ENCODE assay signal across 2 cellular contexts in the genomic region with DNA sequence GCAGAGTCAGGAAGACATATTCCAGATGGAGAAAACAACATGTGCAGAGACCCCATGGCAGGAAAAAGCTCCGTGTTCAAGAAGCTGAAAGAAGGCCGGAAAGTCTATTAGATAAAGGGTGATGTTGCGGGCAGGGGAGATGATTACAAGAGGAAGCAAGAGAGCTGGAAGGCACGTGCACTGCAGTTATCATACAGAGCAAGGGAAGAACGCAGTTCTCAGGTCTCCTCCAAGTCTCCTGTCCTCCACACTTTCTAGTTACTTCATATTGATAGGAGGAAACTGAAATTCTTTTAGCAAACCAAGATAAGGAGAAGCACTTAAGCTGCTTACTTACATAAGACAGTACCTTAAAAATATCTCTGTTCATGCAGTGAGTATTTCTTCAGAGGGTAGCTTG.
"Had no signal": no experiment of that assay in that cellular context is flagged by ENCODE, and none has a peak within 500 bp of the region (broad histone marks: within the 10 kb centered on the region; RNA-seq: fewer than 3 reads in every experiment).

No MANE protein-coding gene starts in this region.

- H3K27me3 Mint-ChIP-seq: natural killer cell treated with Interleukin-12 subunit alpha and Interleukin-12 subunit beta and Interleukin-15 and Interleukin-18, amount 100 ng/mL, for 72 hours had no signal

- H3K36me3 Mint-ChIP-seq: natural killer cell treated with Interleukin-12 subunit alpha and Interleukin-12 subunit beta and Interleukin-15 and Interleukin-18, amount 100 ng/mL, for 72 hours; neural progenitor cell had no signal

- H3K4me3 Mint-ChIP-seq: natural killer cell treated with Interleukin-12 subunit alpha and Interleukin-12 subunit beta and Interleukin-15 and Interleukin-18, amount 100 ng/mL, for 72 hours; neural progenitor cell had no signal

- H3K27ac Mint-ChIP-seq: natural killer cell treated with Interleukin-12 subunit alpha and Interleukin-12 subunit beta and Interleukin-15 and Interleukin-18, amount 100 ng/mL, for 72 hours; neural progenitor cell had no signal

- H3K9me3 Mint-ChIP-seq: natural killer cell treated with Interleukin-12 subunit alpha and Interleukin-12 subunit beta and Interleukin-15 and Interleukin-18, amount 100 ng/mL, for 72 hours; neural progenitor cell had no signal

- H3K4me1 Mint-ChIP-seq: neural progenitor cell had no signal
